16 cellular contexts compared by ENCODE assay signal in genomic region chr1:174209347-174210187, GRCh38. TPM values are rescaled to one million over a fixed set of nuclear protein-coding genes. Genes with fewer than 3 reads are reported as not detected.
DNase-seq lines count a peak whose midpoint lies in the region; ATAC-seq and TF ChIP-seq lines count a peak whose summit lies in the region.
"Had no signal": no experiment of that assay in that cellular context is flagged by ENCODE, and none has a peak within 500 bp of the region (broad histone marks: within the 10 kb centered on the region; RNA-seq: fewer than 3 reads in every experiment).

No MANE protein-coding gene starts in this region.

- H3K36me3 Mint-ChIP-seq in type B pancreatic cell = peaks cover 4% of the 10 kb centered on the region

- no peak overlapping the region for H3K4me3 Mint-ChIP-seq in stimulated activated naive CD8-positive, alpha-beta T cell treated with anti-CD3 and anti-CD28 coated beads, Interleukin-15, amount 100 ng/mL, for 72 hours
- H3K4me3 Mint-ChIP-seq in type B pancreatic cell = no peak overlapping the region
- H3K4me3 Mint-ChIP-seq: activated T-cell treated with anti-CD3 and anti-CD28 coated beads, Interleukin-2, amount 50 U/mL, for 4 hours; B cell; nephron; T-helper 17 cell had no signal

- H3K27ac ChIP-seq in esophagus squamous epithelium = no peak overlapping the region
- H3K27ac ChIP-seq: HL-60 had no signal

- no peaks in the 10 kb centered on the region for H3K4me1 ChIP-seq in esophagus squamous epithelium

- peak; percentile 5 to 14 (median 8) for DNase-seq in stimulated activated CD4-positive, alpha-beta T cell treated with anti-CD3 and anti-CD28 coated beads, Interleukin-12 subunit alpha, Interleukin-12 subunit beta, amount 100 ng/mL, for 48 hours (ENCODE audit: low read depth in 2 of 3, low spot score in 1 of 3)
- DNase-seq in stimulated activated CD4-positive, alpha-beta T cell treated with anti-CD3 and anti-CD28 coated beads, Interleukin-2, amount 100 ng/mL, for 48 hours = no peak
- peak; percentile 18 to 67 for DNase-seq in stimulated activated naive CD8-positive, alpha-beta T cell treated with anti-CD3 and anti-CD28 coated beads, Interleukin-15, amount 100 ng/mL, for 72 hours
- DNase-seq in effector CD4-positive, alpha-beta T cell = no peak
- no peak for DNase-seq in esophagus squamous epithelium (lab: John Stamatoyannopoulos, UW)
- no peak for DNase-seq in type B pancreatic cell (ENCODE audit: extremely low spot score, unreplicated experiment)
- DNase-seq: activated T-cell treated with anti-CD3 and anti-CD28 coated beads, Interleukin-2, amount 50 U/mL, for 4 hours; GF-D8; islet precursor cell; NCI-H1417 treated with DMSO at 0.1 percent for 48 hours; T-helper 17 cell had no signal

- intact Hi-C loops in esophagus squamous epithelium (cut with DNase I) = no loop called here

- H3K36me3 ChIP-seq in esophagus squamous epithelium = no peaks in the 10 kb centered on the region

- H3K27ac Mint-ChIP-seq in stimulated activated naive CD8-positive, alpha-beta T cell treated with anti-CD3 and anti-CD28 coated beads, Interleukin-15, amount 100 ng/mL, for 72 hours = no peak overlapping the region
- no peak overlapping the region for H3K27ac Mint-ChIP-seq in type B pancreatic cell
- H3K27ac Mint-ChIP-seq: B cell, nephron, T-helper 17 cell had no signal

- peaks cover 0 to 5% (median 0%) of the 10 kb centered on the region in 3 donors for H3K9me3 ChIP-seq in esophagus squamous epithelium

- H3K27me3 Mint-ChIP-seq in stimulated activated naive CD8-positive, alpha-beta T cell treated with anti-CD3 and anti-CD28 coated beads, Interleukin-15, amount 100 ng/mL, for 72 hours = no peaks in the 10 kb centered on the region
- no peaks in the 10 kb centered on the region for H3K27me3 Mint-ChIP-seq in type B pancreatic cell
- H3K27me3 Mint-ChIP-seq: B cell, T-helper 17 cell had no signal

- no peak for TF ChIP-seq CTCF in esophagus squamous epithelium (IDR thresholded peaks at IDR 0.05)
- no peak for TF ChIP-seq CTCF in type B pancreatic cell (conservative IDR thresholded peaks at IDR 0.05)

- ATAC-seq in GM21619 (IDR thresholded peaks at IDR 0.05; ENCODE audit: unreplicated experiment) (peak; percentile 81), HG03196 (IDR thresholded peaks at IDR 0.05; ENCODE audit: unreplicated experiment) (peak; percentile 89)
- peak; percentile 99 for ATAC-seq in stimulated activated naive CD8-positive, alpha-beta T cell treated with anti-CD3 and anti-CD28 coated beads, Interleukin-15, amount 100 ng/mL, for 72 hours
- ATAC-seq: T-helper 17 cell had no signal

- H3K9me3 Mint-ChIP-seq in stimulated activated naive CD8-positive, alpha-beta T cell treated with anti-CD3 and anti-CD28 coated beads, Interleukin-15, amount 100 ng/mL, for 72 hours = peaks cover 12 to 15% of the 10 kb centered on the region in 2 donors
- peaks cover 4% of the 10 kb centered on the region for H3K9me3 Mint-ChIP-seq in type B pancreatic cell

- H3K4me1 Mint-ChIP-seq in stimulated activated naive CD8-positive, alpha-beta T cell treated with anti-CD3 and anti-CD28 coated beads, Interleukin-15, amount 100 ng/mL, for 72 hours = peaks cover 49% of the 10 kb centered on the region
- H3K4me1 Mint-ChIP-seq in type B pancreatic cell (ENCODE audit: unreplicated experiment) = no peaks in the 10 kb centered on the region
- H3K4me1 Mint-ChIP-seq: nephron had no signal

- WGBS in esophagus squamous epithelium, 2 donors = 78 to 88% methylated on average over 2 to 4 of the region's 5 CpGs

- H3K27me3 ChIP-seq in esophagus squamous epithelium = no peaks in the 10 kb centered on the region

- no peak overlapping the region for H3K4me3 ChIP-seq in esophagus squamous epithelium

- no peak for TF ChIP-seq POLR2A in esophagus squamous epithelium (IDR thresholded peaks at IDR 0.05)

RNA-seq across cellular contexts. Expression of gene RABGAP1L, which starts 50.2 kb away (rescaled TPM):
- total RNA-seq in esophagus squamous epithelium = 10 to 100 TPM; 35.7 to 45.6 (median 41.0) TPM
- 35.6 and 56.9 TPM in 2 replicates for total RNA-seq in type B pancreatic cell (ENCODE audit: low replicate concordance)

Comparison
In these comparisons a context has a peak if more than half of its experiments do, and no peak if none do; other contexts are left out.
1. DNase-seq: peak in stimulated activated CD4-positive, alpha-beta T cell treated with anti-CD3 and anti-CD28 coated beads, Interleukin-12 subunit alpha, Interleukin-12 subunit beta, amount 100 ng/mL, for 48 hours (3 of 3) and stimulated activated naive CD8-positive, alpha-beta T cell treated with anti-CD3 and anti-CD28 coated beads, Interleukin-15, amount 100 ng/mL, for 72 hours (2 of 2); none in stimulated activated CD4-positive, alpha-beta T cell treated with anti-CD3 and anti-CD28 coated beads, Interleukin-2, amount 100 ng/mL, for 48 hours (0 of 2), effector CD4-positive, alpha-beta T cell (single experiment), esophagus squamous epithelium (single experiment) and type B pancreatic cell (single experiment).
2. Peak in every context shown above with its lines, with median percentiles within 50 percentile points of each other: ATAC-seq.